ENCODE assay signal across 8 cellular contexts in genomic region chr10:100286051-100287033, GRCh38. TPM values are rescaled to one million over a fixed set of nuclear protein-coding genes. Genes with fewer than 3 reads are reported as not detected.
DNase-seq lines count a peak whose midpoint lies in the region; ATAC-seq, FAIRE-seq and TF ChIP-seq lines count a peak whose summit lies in the region.

TSS of gene BLOC1S2 (minus strand) at chr10:100286680. CDS start at chr10:100286659, 21 bp downstream.

- intact Hi-C loops in left ventricle myocardium inferior (cut with micrococcal nuclease): no loop called here
- intact Hi-C loops in prostate gland (cut with DNase I): no loop called here

- H3K4me3 ChIP-seq in left ventricle myocardium inferior (peak within 1 kb of the TSS; percentile 94), prostate gland (peak within 1 kb of the TSS; percentile 83 to 90)

- ATAC-seq in HG02763 (IDR thresholded peaks at IDR 0.05; ENCODE audit: unreplicated experiment): peak; percentile 89
- peak; percentile 88 for ATAC-seq in T-helper 17 cell

- peak within 1 kb of the TSS; percentile 100 for H3K4me3 Mint-ChIP-seq in T-helper 17 cell

- H3K27ac ChIP-seq in left ventricle myocardium inferior (replicated peaks) (peak within 1 kb of the TSS; percentile 93), prostate gland (peak within 1 kb of the TSS; percentile 86 to 92)

- H3K36me3 ChIP-seq in left ventricle myocardium inferior (peaks cover 1% of the 10 kb centered on the region), prostate gland (no peaks in the 10 kb centered on the region)

- peaks cover 23% of the 10 kb centered on the region for H3K4me1 Mint-ChIP-seq in T-helper 17 cell

- WGBS in prostate gland: 2% methylated on average over 60 of the region's 63 CpGs

- TF ChIP-seq POLR2A in GM12892 (IDR thresholded peaks at IDR 0.05; ENCODE audit: low read depth, low read length) (peak; percentile 93), prostate gland (IDR thresholded peaks at IDR 0.05) (peak; percentile 78)

- DNase-seq in GM12892 (ENCODE audit: insufficient read length): peak; percentile 92
- peak; percentile 76 for DNase-seq in NCI-H146 (lab: John Stamatoyannopoulos, UW)
- peak; percentile 82 to 86 (median 83) for DNase-seq in T-helper 17 cell
- DNase-seq in amygdala (lab: John Stamatoyannopoulos, UW): peak; percentile 56 to 96 (median 86)
- DNase-seq in left ventricle myocardium inferior: peak; percentile 88
- DNase-seq in prostate gland (ENCODE audit: low spot score): peak; percentile 73
- peak; percentile 85 for DNase-seq in ureter (ENCODE audit: low spot score)

- peaks cover 1% of the 10 kb centered on the region for H3K27me3 Mint-ChIP-seq in T-helper 17 cell

- H3K36me3 Mint-ChIP-seq in T-helper 17 cell (ENCODE audit: low read depth): peaks cover 6% of the 10 kb centered on the region

- H3K27ac Mint-ChIP-seq in T-helper 17 cell: peak within 1 kb of the TSS; percentile 99

- peak; percentile 96 for FAIRE-seq in GM12892 (lab: Jason Lieb, UNC)

- H3K9me3 ChIP-seq in T-helper 17 cell (ENCODE audit: control insufficient read depth, low read length, poor library complexity, severe bottlenecking): no peaks in the 10 kb centered on the region
- H3K9me3 ChIP-seq in left ventricle myocardium inferior (replicated peaks): no peaks in the 10 kb centered on the region
- H3K9me3 ChIP-seq in prostate gland: no peaks in the 10 kb centered on the region

- H3K4me1 ChIP-seq in left ventricle myocardium inferior (peaks cover 54% of the 10 kb centered on the region), prostate gland (replicated peaks) (no peaks in the 10 kb centered on the region)

- H3K27me3 ChIP-seq in left ventricle myocardium inferior (ENCODE audit: low read depth): no peaks in the 10 kb centered on the region
- H3K27me3 ChIP-seq in prostate gland (replicated peaks; ENCODE audit: insufficient read depth): no peaks in the 10 kb centered on the region

- TF ChIP-seq CTCF in left ventricle myocardium inferior (IDR thresholded peaks at IDR 0.05; ENCODE audit: borderline replicate concordance) (peak; percentile 35), prostate gland (IDR thresholded peaks at IDR 0.05) (peak in 3 of 4 experiments; percentile 20 to 45 (median 45))

RNA-seq across cellular contexts. Expression of gene BLOC1S2, which starts in this region (rescaled TPM):
- polyA plus RNA-seq in GM12892 (2012; ENCODE audit: missing spikeins): 66.6 TPM
- total RNA-seq in T-helper 17 cell: 10 to 100 TPM; 40.4 to 58.2 TPM
- total RNA-seq in left ventricle myocardium inferior: 21.0 TPM
- total RNA-seq in prostate gland: 10 to 100 TPM; 21.1 to 33.8 TPM
- total RNA-seq in ureter: 34.4 TPM

Comparison
In these comparisons a context has a peak if more than half of its experiments do, and no peak if none do; other contexts are left out.
1. Peak in every context shown above with its lines: DNase-seq, ATAC-seq, H3K4me3 ChIP-seq and H3K27ac ChIP-seq.